26 cellular contexts compared by ENCODE assay signal in genomic region chr16:12159028-12159427, GRCh38.
DNase-seq lines count a peak whose midpoint lies in the region; ATAC-seq, FAIRE-seq and TF ChIP-seq lines count a peak whose summit lies in the region.
"Had no signal": no experiment of that assay in that cellular context is flagged by ENCODE, and none has a peak within 500 bp of the region (broad histone marks: within the 10 kb centered on the region; RNA-seq: fewer than 3 reads in every experiment).

No MANE protein-coding gene starts in this region.

- DNase-seq in Right ventricle myocardium superior, result no peak
- no peak for DNase-seq in cardiac septum (ENCODE audit: low spot score)
- no peak for DNase-seq in bronchial epithelial cell (ENCODE audit: low read depth)
- peak; percentile 63 for DNase-seq in mesendoderm
- peak; percentile 43 for DNase-seq in superior temporal gyrus (ENCODE audit: extremely low spot score)
- DNase-seq in C1 segment of cervical spinal cord (lab: John Stamatoyannopoulos, UW), result no peak
- DNase-seq in activated CD4-positive, alpha-beta T cell treated with anti-CD3 and anti-CD28 coated beads for 4 hours, result no peak
- DNase-seq: activated CD4-positive, CD25-positive, alpha-beta regulatory T cell treated with anti-CD3 and anti-CD28 coated beads, Interleukin-2, amount 50 U/mL, for 72 hours; activated CD8-positive, alpha-beta T cell treated with anti-CD3 and anti-CD28 coated beads for 36 hours; AML-193; CD8-positive, alpha-beta T cell; dermis blood vessel endothelial cell; glutamatergic neuron; H9; KBM-7; left ventricle myocardium inferior; NCI-H1417 treated with DMSO at 0.1 percent for 48 hours; NCI-H2081; NCI-H2227 treated with DMSO at 0.1 percent for 48 hours; NCI-H748 treated with DMSO at 0.1 percent for 48 hours had no signal

- H3K79me2 ChIP-seq in mesendoderm (ENCODE audit: control insufficient read depth, insufficient read depth, low read length), result no peaks in the 10 kb centered on the region

- WGBS in mesendoderm (ENCODE audit: extremely low coverage, insufficient coverage, low lambda C conversion rate), result no CpG with 5 or more reads among the region's 4 CpGs

- H3K4me2 ChIP-seq in mesendoderm (ENCODE audit: low read length), result no peak overlapping the region

- H2BK5ac ChIP-seq in mesendoderm (ENCODE audit: low read length), result no peak overlapping the region

- TF ChIP-seq CTCF in bronchial epithelial cell (IDR thresholded peaks at IDR 0.05; ENCODE audit: insufficient read depth, low read length, severe bottlenecking), result no peak

- peak; percentile 38 for ATAC-seq in Right ventricle myocardium superior (ENCODE audit: poor library complexity)
- no peak for ATAC-seq in GM19351 (IDR thresholded peaks at IDR 0.05; ENCODE audit: unreplicated experiment)
- ATAC-seq: activated CD8-positive, alpha-beta T cell treated with anti-CD3 and anti-CD28 coated beads for 36 hours; activated naive CD4-positive, alpha-beta T cell treated with anti-CD3 and anti-CD28 coated beads, Interleukin-2, amount 50 U/mL, for 72 hours; CD8-positive, alpha-beta T cell had no signal

- intact Hi-C loops in Right ventricle myocardium superior (cut with DNase I), result no loop called here
- intact Hi-C loops in cardiac septum (cut with DNase I), result no loop called here

- no peak overlapping the region for H2BK120ac ChIP-seq in mesendoderm (ENCODE audit: low read depth, low read length)

- H3K36me3 ChIP-seq in bronchial epithelial cell (ENCODE audit: control insufficient read depth, insufficient read depth, low read length), result no peaks in the 10 kb centered on the region
- no peaks in the 10 kb centered on the region for H3K36me3 ChIP-seq in mesendoderm (ENCODE audit: control insufficient read depth, insufficient read depth, low read length)
- H3K36me3 ChIP-seq: left ventricle myocardium inferior, vagina had no signal

- FAIRE-seq in bronchial epithelial cell (lab: Jason Lieb, UNC), result peak; percentile 73
- FAIRE-seq: endometrium, islet of Langerhans had no signal

- H3K27me3 ChIP-seq in bronchial epithelial cell (ENCODE audit: control insufficient read depth, insufficient read depth, low read length) (no peaks in the 10 kb centered on the region), mesendoderm (ENCODE audit: insufficient read depth, low read length, poor library complexity) (no peaks in the 10 kb centered on the region)
- H3K27me3 ChIP-seq: vagina had no signal

- no peak overlapping the region for H3K23ac ChIP-seq in mesendoderm (ENCODE audit: low read length)

- no peak overlapping the region for H3K9ac ChIP-seq in mesendoderm (ENCODE audit: low read length)

- H3K18ac ChIP-seq in mesendoderm (ENCODE audit: low read length), result no peak overlapping the region

- no peak overlapping the region for H3K56ac ChIP-seq in mesendoderm (ENCODE audit: low read length)

- H4K5ac ChIP-seq in mesendoderm (ENCODE audit: low read length), result no peak overlapping the region

- H3K4me3 ChIP-seq in bronchial epithelial cell (ENCODE audit: low read depth, low read length), result no peak overlapping the region
- H3K4me3 ChIP-seq in mesendoderm (ENCODE audit: low read length), result no peak overlapping the region
- H3K4me3 ChIP-seq: left ventricle myocardium inferior, SK-N-MC, vagina had no signal

- no peak overlapping the region for H4K8ac ChIP-seq in mesendoderm (ENCODE audit: low read depth, low read length)

- no peak overlapping the region for H2AK5ac ChIP-seq in mesendoderm (ENCODE audit: low read length)

- H3K4ac ChIP-seq in mesendoderm (ENCODE audit: low read depth, low read length), result no peak overlapping the region

- no peak overlapping the region for H3K27ac ChIP-seq in mesendoderm (ENCODE audit: low read depth, low read length)
- H3K27ac ChIP-seq: left ventricle myocardium inferior, SK-N-MC, vagina had no signal

- H3K4me1 ChIP-seq in mesendoderm (ENCODE audit: control insufficient read depth, low read depth, low read length), result no peaks in the 10 kb centered on the region

- no peak overlapping the region for H2BK15ac ChIP-seq in mesendoderm (replicated peaks; ENCODE audit: low read depth)

- H3K79me1 ChIP-seq in mesendoderm (ENCODE audit: low read length), result no peaks in the 10 kb centered on the region

Comparison
In these comparisons a context has a peak if more than half of its experiments do, and no peak if none do; other contexts are left out.
1. DNase-seq: peak in mesendoderm (single experiment) and superior temporal gyrus (single experiment); none in Right ventricle myocardium superior (single experiment), cardiac septum (single experiment), bronchial epithelial cell (single experiment), C1 segment of cervical spinal cord (0 of 14) and activated CD4-positive, alpha-beta T cell treated with anti-CD3 and anti-CD28 coated beads for 4 hours (0 of 2).